Comparison of ENCODE assay signal across 10 cellular contexts in the genomic region with DNA sequence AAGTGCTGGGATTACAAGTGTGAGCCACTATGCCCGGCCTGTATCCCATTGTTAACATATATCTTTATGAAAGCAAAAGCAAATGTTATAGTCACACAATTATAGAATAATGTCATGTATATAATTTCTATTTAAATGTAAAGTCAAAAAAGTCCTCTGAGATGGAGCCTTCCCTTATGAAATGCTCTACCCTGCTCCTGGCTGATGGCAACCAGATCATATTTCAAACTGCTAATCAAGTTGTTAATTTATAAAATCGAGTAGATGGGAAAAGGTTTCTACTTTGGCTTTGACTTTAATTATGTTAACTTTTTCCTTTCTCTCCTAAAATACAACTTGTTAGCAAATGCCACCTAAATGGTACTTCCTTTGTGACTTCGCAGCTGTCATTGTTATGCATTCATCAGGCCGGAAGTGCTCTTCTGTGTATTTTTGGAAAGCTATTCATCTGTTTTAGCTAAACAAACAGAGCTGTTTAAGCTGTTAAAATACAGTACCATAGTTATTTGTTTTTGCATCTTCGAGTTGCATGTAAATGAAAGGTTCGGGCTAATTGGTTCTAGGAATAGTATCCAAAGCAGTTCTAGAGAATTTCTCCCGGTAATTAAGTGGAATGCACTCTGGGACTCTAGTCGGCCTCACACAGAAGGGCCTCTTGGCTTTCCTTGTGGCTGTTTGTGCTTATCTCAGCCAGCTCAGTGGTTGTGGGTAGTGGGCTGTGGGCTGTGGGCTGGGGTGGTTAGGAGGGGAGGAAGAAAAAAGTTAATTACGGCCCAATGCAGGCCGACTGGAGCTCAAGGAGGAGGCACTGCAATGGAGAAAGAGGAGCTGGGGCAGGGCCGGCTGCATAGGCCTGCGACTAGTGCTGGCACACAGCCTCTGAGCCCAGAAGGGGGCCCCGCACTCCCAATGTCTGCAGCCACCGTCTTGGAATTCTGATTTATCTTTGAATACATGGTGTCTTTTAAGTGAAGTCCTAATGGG. TPM values are rescaled to one million over a fixed set of nuclear protein-coding genes. Genes with fewer than 3 reads are reported as not detected.
DNase-seq lines count a peak whose midpoint lies in the region; ATAC-seq and TF ChIP-seq lines count a peak whose summit lies in the region.
"Had no signal": no experiment of that assay in that cellular context is flagged by ENCODE, and none has a peak within 500 bp of the region (broad histone marks: within the 10 kb centered on the region; RNA-seq: fewer than 3 reads in every experiment).

No MANE protein-coding gene starts in this region.

- H3K27ac ChIP-seq in PC-9 (no peak overlapping the region), tibial artery (no peak overlapping the region)

- no peaks in the 10 kb centered on the region for H4K20me1 ChIP-seq in PC-9 (ENCODE audit: insufficient read depth)

- no TSS peak for BruUV-seq in PC-9 (replicated peaks; lab: Mats Ljungman, UMichigan)

- no peaks in the 10 kb centered on the region for H3K27me3 ChIP-seq in PC-9 (ENCODE audit: insufficient read depth, low read depth)
- H3K27me3 ChIP-seq in tibial artery: peaks cover 0 to 19% of the 10 kb centered on the region in 2 donors

- H3K4me1 ChIP-seq in PC-9 (replicated peaks; ENCODE audit: insufficient read depth) (no peaks in the 10 kb centered on the region), tibial artery (no peaks in the 10 kb centered on the region)

- no peaks in the 10 kb centered on the region for H3K9me2 ChIP-seq in PC-9 (ENCODE audit: insufficient read depth)

- CTCF ChIA-PET in PC-9 (lab: Charles Lee): no interaction called here

- peak; percentile 30 for DNase-seq in COLO668 (lab: John Stamatoyannopoulos, UW; ENCODE audit: unreplicated experiment)
- DNase-seq in KBM-7: peak; percentile 89
- no peak for DNase-seq in PC-9
- peak; percentile 57 for DNase-seq in iPS-NIHi11 (ENCODE audit: low spot score)
- no peak for DNase-seq in medulla oblongata (ENCODE audit: extremely low spot score)
- DNase-seq in stimulated activated CD4-positive, alpha-beta T cell treated with anti-CD3 and anti-CD28 coated beads, Interleukin-15, amount 100 ng/mL, for 24 hours: no peak
- DNase-seq in tibial artery: no peak
- DNase-seq: hippocampal formation had no signal

- TF ChIP-seq CTCF in PC-9 (conservative IDR thresholded peaks at IDR 0.05) (peak; percentile 32), tibial artery (IDR thresholded peaks at IDR 0.05) (no peak)

- in situ Hi-C loops in KBM-7 (cut with MboI; ENCODE audit: low pct_unique_long_range_greater_than_20kb, low sequenced_read_pairs): no loop called here

- no peak overlapping the region for H2AFZ ChIP-seq in PC-9

- no peak for ATAC-seq in HG02610 (IDR thresholded peaks at IDR 0.05; ENCODE audit: unreplicated experiment)

- no peaks in the 10 kb centered on the region for H3K9me3 ChIP-seq in PC-9 (ENCODE audit: insufficient read depth, low read depth)
- no peaks in the 10 kb centered on the region for H3K9me3 ChIP-seq in tibial artery

- no peaks in the 10 kb centered on the region for H3K79me2 ChIP-seq in PC-9 (ENCODE audit: low read depth)

- intact Hi-C loops in PC-9 (cut with micrococcal nuclease; ENCODE audit: unreplicated experiment) (no loop called here), tibial artery (cut with DNase I; ENCODE audit: low total_unique reads) (no loop called here)

- H3K4me2 ChIP-seq in PC-9: no peak overlapping the region

- POLR2A ChIA-PET in PC-9 (lab: Charles Lee; ENCODE audit: unreplicated experiment): no interaction called here

- no peaks in the 10 kb centered on the region; the same call in 1 of the 2 replicates for H3F3A ChIP-seq in PC-9 (ENCODE audit: insufficient read depth, low read depth)

- H3K36me3 ChIP-seq in PC-9 (ENCODE audit: low read depth) (no peaks in the 10 kb centered on the region), tibial artery (no peaks in the 10 kb centered on the region)

- H3K4me3 ChIP-seq in PC-9 (no peak overlapping the region), tibial artery (no peak overlapping the region)

RNA-seq across cellular contexts. Expression of a gene that starts 34.8 kb away (rescaled TPM):
- not detected in 2 replicates for total RNA-seq in PC-9 (2021)
- total RNA-seq: posterior vena cava had no signal

Comparison
In these comparisons a context has a peak if more than half of its experiments do, and no peak if none do; other contexts are left out.
1. DNase-seq: peak in COLO668 (single experiment), KBM-7 (single experiment) and iPS-NIHi11 (single experiment); none in PC-9 (0 of 2), medulla oblongata (single experiment), stimulated activated CD4-positive, alpha-beta T cell treated with anti-CD3 and anti-CD28 coated beads, Interleukin-15, amount 100 ng/mL, for 24 hours (single experiment) and tibial artery (0 of 2).